In genomic region chrX:10769696-10770619, GRCh38 we compare ENCODE assay signal across 8 cellular contexts.
DNase-seq lines count a peak whose midpoint lies in the region; ATAC-seq and TF ChIP-seq lines count a peak whose summit lies in the region.

No MANE protein-coding gene starts in this region.

- no peak overlapping the region for H2AFZ ChIP-seq in SK-N-SH (ENCODE audit: low read depth)

- WGBS in mesodermal cell (ENCODE audit: insufficient coverage in 2 of 2), 2 experiments, result no CpG with 5 or more reads among the region's 9 CpGs
- WGBS in SK-N-SH (ENCODE audit: low lambda C conversion rate), result 43% methylated on average over 9 of the region's 9 CpGs

- POLR2A ChIA-PET in SK-N-SH (lab: Yijun Ruan, JAX), result no interaction called here

- TF ChIP-seq RAD21 in SK-N-SH (IDR thresholded peaks at IDR 0.05; ENCODE audit: low read length), result no peak

- H3K79me2 ChIP-seq in SK-N-SH (ENCODE audit: insufficient read depth), result no peaks in the 10 kb centered on the region

- no peak for ATAC-seq in GM18498 (IDR thresholded peaks at IDR 0.05; ENCODE audit: unreplicated experiment)

- H3K4me1 ChIP-seq in mesodermal cell (ENCODE audit: control insufficient read depth, insufficient read depth, low read length, poor library complexity, severe bottlenecking) (peaks cover 9% of the 10 kb centered on the region), SK-N-SH (ENCODE audit: control insufficient read depth in 1 of 2, insufficient read depth in 2 of 2, low read depth in 1 of 2, low read length in 1 of 2) (no peaks in the 10 kb centered on the region; a peak in 2 of 4 replicates)

- CTCF ChIA-PET in SK-N-SH (lab: Yijun Ruan, JAX), result interaction anchor here (0.8 to 1.9 kb wide), 13 partner anchors 8 to 579 kb away, joined by 3 to 14 read pairs (median 6); no protein-coding TSS in a partner anchor

- DNase-seq in Caki2 (ENCODE audit: low read depth) (peak; percentile 56), NCI-H187 treated with DMSO at 0.1 percent for 48 hours (lab: John Stamatoyannopoulos, UW) (peak; percentile 41), astrocyte of the cerebellum (ENCODE audit: low read depth) (no peak), epidermal melanocyte (ENCODE audit: insufficient read length, low spot score) (no peak), KG1 (lab: John Stamatoyannopoulos, UW) (no peak), SK-N-SH (no peak)

- H3F3A ChIP-seq in SK-N-SH (replicated peaks; ENCODE audit: insufficient read depth), result no peaks in the 10 kb centered on the region

- no peak overlapping the region for H3K4me2 ChIP-seq in SK-N-SH

- no peaks in the 10 kb centered on the region for H3K9me3 ChIP-seq in mesodermal cell (ENCODE audit: control insufficient read depth, low read length)
- no peaks in the 10 kb centered on the region; the same call in 1 of the 2 replicates for H3K9me3 ChIP-seq in SK-N-SH

- TF ChIP-seq CTCF in astrocyte of the cerebellum (IDR thresholded peaks at IDR 0.05; ENCODE audit: low read depth, low read length, missing control alignments) (no peak), SK-N-SH (IDR thresholded peaks at IDR 0.05) (no peak)

- in situ Hi-C loops in Caki2 (cut with HindIII; ENCODE audit: low pct_unique_long_range_greater_than_20kb, low sequenced_read_pairs) (no loop called here), astrocyte of the cerebellum (cut with HindIII; ENCODE audit: low sequenced_read_pairs) (no loop called here)

- H3K9ac ChIP-seq in SK-N-SH, result no peak overlapping the region

- H3K4me3 ChIP-seq in astrocyte of the cerebellum (ENCODE audit: low read depth, low read length) (peak overlapping the region; percentile 0), mesodermal cell (ENCODE audit: extremely low read depth, insufficient read depth, low read length, poor library complexity, severe bottlenecking) (no peak overlapping the region), SK-N-SH (ENCODE audit: low read depth in 2 of 2, low read length in 1 of 2) (no peak overlapping the region)

- H3K9me2 ChIP-seq in SK-N-SH, result no peaks in the 10 kb centered on the region

- H3K36me3 ChIP-seq in mesodermal cell (ENCODE audit: control insufficient read depth, insufficient read depth, low read length) (no peaks in the 10 kb centered on the region), SK-N-SH (replicated peaks in 1 of 2; ENCODE audit: control insufficient read depth in 1 of 2, insufficient read depth in 2 of 2, low read length in 1 of 2) (no peaks in the 10 kb centered on the region)

- H3K27ac ChIP-seq in mesodermal cell (ENCODE audit: low read depth, low read length, severe bottlenecking) (peak overlapping the region; percentile 88), SK-N-SH (ENCODE audit: low read depth in 2 of 2, low read length in 1 of 2) (no peak overlapping the region)

- no peak for TF ChIP-seq EP300 in SK-N-SH (IDR thresholded peaks at IDR 0.05; ENCODE audit: borderline replicate concordance in 1 of 2, low read depth in 1 of 2, low read length in 1 of 2)

- H3K27me3 ChIP-seq in SK-N-SH (ENCODE audit: insufficient read depth), result no peaks in the 10 kb centered on the region

- H4K20me1 ChIP-seq in SK-N-SH (ENCODE audit: insufficient read depth), result no peaks in the 10 kb centered on the region

TF ChIP-seq in SK-N-SH, 30 proteins besides CTCF, POLR2A, EP300 and RAD21:
- TF ChIP-seq TCF12 (IDR thresholded peaks at IDR 0.05) (no peak), EZH2phosphoT487 (IDR thresholded peaks at IDR 0.05; ENCODE audit: borderline replicate concordance, low read depth) (no peak)

Comparison
In these comparisons a context has a peak if more than half of its experiments do, and no peak if none do; other contexts are left out.
1. DNase-seq: peak in Caki2 (single experiment) and NCI-H187 treated with DMSO at 0.1 percent for 48 hours (single experiment); none in astrocyte of the cerebellum (single experiment), epidermal melanocyte (single experiment), KG1 (single experiment) and SK-N-SH (single experiment).